ENCODE assay signal across 24 cellular contexts in the genomic region with DNA sequence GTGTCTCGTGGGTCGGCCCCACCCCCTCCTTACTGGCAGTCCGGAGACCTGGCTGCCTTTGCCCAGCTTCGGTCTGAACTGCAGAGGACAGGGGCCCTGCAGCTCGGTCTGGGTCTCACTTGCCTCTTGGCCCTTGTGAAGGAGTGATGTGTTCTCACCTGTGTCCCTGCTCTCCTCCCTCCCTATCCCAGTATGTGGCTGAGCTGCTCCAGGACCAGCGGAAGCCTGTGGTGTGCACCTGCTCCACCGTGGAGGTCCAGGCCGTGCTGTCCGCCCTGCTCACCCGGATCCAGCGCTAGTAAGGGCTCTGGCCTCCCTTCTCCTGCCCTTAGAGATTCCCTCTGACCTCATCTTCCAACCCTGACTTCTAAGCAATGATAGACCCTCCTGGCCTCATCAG. TPM values are rescaled to one million over a fixed set of nuclear protein-coding genes. Genes with fewer than 3 reads are reported as not detected.
"Had no signal": no experiment of that assay in that cellular context is flagged by ENCODE, and none has a peak within 500 bp of the region (broad histone marks: within the 10 kb centered on the region; RNA-seq: fewer than 3 reads in every experiment).

No MANE protein-coding gene starts in this region.

- H3K27ac Mint-ChIP-seq: progenitor cell of endocrine pancreas had no signal

- DNase-seq: activated CD4-positive, alpha-beta T cell treated with anti-CD3 and anti-CD28 coated beads, Interleukin-2, amount 50 U/mL, for 48 hours; activated CD8-positive, alpha-beta memory T cell treated with anti-CD3 and anti-CD28 coated beads for 24 hours; activated effector memory CD4-positive, alpha-beta T cell treated with anti-CD3 and anti-CD28 coated beads, Interleukin-2, amount 50 U/mL, for 16 hours; activated naive CD4-positive, alpha-beta T cell treated with anti-CD3 and anti-CD28 coated beads, Interleukin-2, amount 10 ng/mL, durations not matched to agents 7 days and 5 days; amniotic stem cell; dermis blood vessel endothelial cell; effector CD4-positive, alpha-beta T cell; esophagus squamous epithelium; foreskin melanocyte; left lung; lower lobe of right lung; mucosa of descending colon; ovary; stimulated activated CD4-positive, alpha-beta T cell treated with anti-CD3 and anti-CD28 coated beads, Interleukin-12 subunit alpha, Interleukin-12 subunit beta, amount 100 ng/mL, for 4 hours; stimulated activated CD4-positive, alpha-beta T cell treated with anti-CD3 and anti-CD28 coated beads, Interleukin-4, amount 100 ng/mL, for 1 hour; stimulated activated naive CD8-positive, alpha-beta T cell treated with anti-CD3 and anti-CD28 coated beads, Interleukin-15, amount 100 ng/mL, for 72 hours; upper lobe of right lung had no signal

- FAIRE-seq: colon, islet of Langerhans had no signal

- H3K36me3 Mint-ChIP-seq: WTC11 had no signal

- H3K27me3 Mint-ChIP-seq: activated naive CD4-positive, alpha-beta T cell treated with anti-CD3 and anti-CD28 coated beads, Interleukin-2, amount 10 ng/mL, durations not matched to agents 7 days and 5 days; natural killer cell treated with Interleukin-12 subunit alpha and Interleukin-12 subunit beta and Interleukin-15 and Interleukin-18, amount 100 ng/mL, for 72 hours; progenitor cell of endocrine pancreas; stimulated activated naive CD8-positive, alpha-beta T cell treated with anti-CD3 and anti-CD28 coated beads, Interleukin-15, amount 100 ng/mL, for 72 hours had no signal

- H3K4me1 Mint-ChIP-seq: activated naive CD4-positive, alpha-beta T cell treated with anti-CD3 and anti-CD28 coated beads, Interleukin-2, amount 10 ng/mL, durations not matched to agents 7 days and 5 days; stimulated activated naive CD8-positive, alpha-beta T cell treated with anti-CD3 and anti-CD28 coated beads, Interleukin-15, amount 100 ng/mL, for 72 hours had no signal

- H3K4me3 Mint-ChIP-seq: activated naive CD4-positive, alpha-beta T cell treated with anti-CD3 and anti-CD28 coated beads, Interleukin-2, amount 10 ng/mL, durations not matched to agents 7 days and 5 days; natural killer cell treated with Interleukin-12 subunit alpha and Interleukin-12 subunit beta and Interleukin-15 and Interleukin-18, amount 100 ng/mL, for 72 hours; stimulated activated naive CD8-positive, alpha-beta T cell treated with anti-CD3 and anti-CD28 coated beads, Interleukin-15, amount 100 ng/mL, for 72 hours; WTC11 had no signal

- ATAC-seq: left lung; lower lobe of right lung; mucosa of descending colon; sciatic nerve; stimulated activated naive CD8-positive, alpha-beta T cell treated with anti-CD3 and anti-CD28 coated beads, Interleukin-15, amount 100 ng/mL, for 72 hours; upper lobe of right lung; WTC11 had no signal

- H3K9me3 Mint-ChIP-seq: activated naive CD4-positive, alpha-beta T cell treated with anti-CD3 and anti-CD28 coated beads, Interleukin-2, amount 10 ng/mL, durations not matched to agents 7 days and 5 days; natural killer cell treated with Interleukin-12 subunit alpha and Interleukin-12 subunit beta and Interleukin-15 and Interleukin-18, amount 100 ng/mL, for 72 hours; stimulated activated naive CD8-positive, alpha-beta T cell treated with anti-CD3 and anti-CD28 coated beads, Interleukin-15, amount 100 ng/mL, for 72 hours; WTC11 had no signal

RNA-seq across cellular contexts. Expression of a gene that starts 45.2 kb away (rescaled TPM):
- total RNA-seq: dermis blood vessel endothelial cell had no signal

RNA-seq across cellular contexts. Expression of a gene that starts 58.9 kb away (rescaled TPM):
- total RNA-seq: dermis blood vessel endothelial cell; esophagus squamous epithelium; lower lobe of right lung; natural killer cell treated with Interleukin-12 subunit alpha and Interleukin-12 subunit beta and Interleukin-15 and Interleukin-18, amount 100 ng/mL, for 72 hours; T-helper 1 cell treated with Interleukin-12 subunit alpha and Interleukin-12 subunit beta and Interleukin-4 antibody, amounts not matched to agents 30 ng/mL and 1 ng/mL, for 36 hours had no signal
